1 cellular context compared by ENCODE assay signal in the genomic region with DNA sequence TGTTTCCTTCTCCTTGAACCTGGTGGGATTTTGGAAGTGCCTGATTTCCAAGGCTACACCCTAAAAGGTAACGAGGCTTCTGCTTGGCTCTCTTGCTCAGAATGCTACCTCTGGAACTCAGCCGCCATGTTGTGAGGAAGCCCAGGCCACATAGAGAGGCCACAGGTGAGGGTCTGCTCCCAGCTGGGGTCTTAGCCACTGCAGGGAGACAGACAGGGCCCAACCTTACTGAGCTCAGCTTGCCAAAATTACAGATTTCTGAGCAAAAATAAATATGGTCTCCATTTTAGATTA.
TF ChIP-seq lines count a peak whose summit lies in the region.

No MANE protein-coding gene starts in this region.

TF ChIP-seq in HCT116, 20 proteins besides CTCF, POLR2A, EP300 and RAD21 (continued from another document):
- TF ChIP-seq ELF1 (IDR thresholded peaks at IDR 0.05; ENCODE audit: borderline replicate concordance, low read depth) (no peak), SRF (IDR thresholded peaks at IDR 0.05; ENCODE audit: low read depth) (no peak), SP1 (IDR thresholded peaks at IDR 0.05; ENCODE audit: low read depth) (no peak), FOSL1 (IDR thresholded peaks at IDR 0.05; ENCODE audit: low read depth) (no peak), CBX3 (IDR thresholded peaks at IDR 0.05; ENCODE audit: low read depth) (no peak), YY1 (IDR thresholded peaks at IDR 0.05; ENCODE audit: extremely low read depth, insufficient replicate concordance, low read depth, low read length) (no peak), EZH2 (IDR thresholded peaks at IDR 0.05) (no peak), POLR2AphosphoS5 (IDR thresholded peaks at IDR 0.05; ENCODE audit: low read depth, low read length) (no peak)
- TF ChIP-seq, protein P1, sequence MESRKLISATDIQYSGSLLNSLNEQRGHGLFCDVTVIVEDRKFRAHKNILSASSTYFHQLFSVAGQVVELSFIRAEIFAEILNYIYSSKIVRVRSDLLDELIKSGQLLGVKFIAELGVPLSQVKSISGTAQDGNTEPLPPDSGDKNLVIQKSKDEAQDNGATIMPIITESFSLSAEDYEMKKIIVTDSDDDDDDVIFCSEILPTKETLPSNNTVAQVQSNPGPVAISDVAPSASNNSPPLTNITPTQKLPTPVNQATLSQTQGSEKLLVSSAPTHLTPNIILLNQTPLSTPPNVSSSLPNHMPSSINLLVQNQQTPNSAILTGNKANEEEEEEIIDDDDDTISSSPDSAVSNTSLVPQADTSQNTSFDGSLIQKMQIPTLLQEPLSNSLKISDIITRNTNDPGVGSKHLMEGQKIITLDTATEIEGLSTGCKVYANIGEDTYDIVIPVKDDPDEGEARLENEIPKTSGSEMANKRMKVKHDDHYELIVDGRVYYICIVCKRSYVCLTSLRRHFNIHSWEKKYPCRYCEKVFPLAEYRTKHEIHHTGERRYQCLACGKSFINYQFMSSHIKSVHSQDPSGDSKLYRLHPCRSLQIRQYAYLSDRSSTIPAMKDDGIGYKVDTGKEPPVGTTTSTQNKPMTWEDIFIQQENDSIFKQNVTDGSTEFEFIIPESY (IDR thresholded peaks at IDR 0.05; ENCODE audit: extremely low read depth, insufficient replicate concordance, low read length) = no peak
- TF ChIP-seq, protein P2, sequence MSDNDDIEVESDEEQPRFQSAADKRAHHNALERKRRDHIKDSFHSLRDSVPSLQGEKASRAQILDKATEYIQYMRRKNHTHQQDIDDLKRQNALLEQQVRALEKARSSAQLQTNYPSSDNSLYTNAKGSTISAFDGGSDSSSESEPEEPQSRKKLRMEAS (IDR thresholded peaks at IDR 0.05) = no peak
